Comparison of ENCODE assay signal across 10 cellular contexts in the genomic region with DNA sequence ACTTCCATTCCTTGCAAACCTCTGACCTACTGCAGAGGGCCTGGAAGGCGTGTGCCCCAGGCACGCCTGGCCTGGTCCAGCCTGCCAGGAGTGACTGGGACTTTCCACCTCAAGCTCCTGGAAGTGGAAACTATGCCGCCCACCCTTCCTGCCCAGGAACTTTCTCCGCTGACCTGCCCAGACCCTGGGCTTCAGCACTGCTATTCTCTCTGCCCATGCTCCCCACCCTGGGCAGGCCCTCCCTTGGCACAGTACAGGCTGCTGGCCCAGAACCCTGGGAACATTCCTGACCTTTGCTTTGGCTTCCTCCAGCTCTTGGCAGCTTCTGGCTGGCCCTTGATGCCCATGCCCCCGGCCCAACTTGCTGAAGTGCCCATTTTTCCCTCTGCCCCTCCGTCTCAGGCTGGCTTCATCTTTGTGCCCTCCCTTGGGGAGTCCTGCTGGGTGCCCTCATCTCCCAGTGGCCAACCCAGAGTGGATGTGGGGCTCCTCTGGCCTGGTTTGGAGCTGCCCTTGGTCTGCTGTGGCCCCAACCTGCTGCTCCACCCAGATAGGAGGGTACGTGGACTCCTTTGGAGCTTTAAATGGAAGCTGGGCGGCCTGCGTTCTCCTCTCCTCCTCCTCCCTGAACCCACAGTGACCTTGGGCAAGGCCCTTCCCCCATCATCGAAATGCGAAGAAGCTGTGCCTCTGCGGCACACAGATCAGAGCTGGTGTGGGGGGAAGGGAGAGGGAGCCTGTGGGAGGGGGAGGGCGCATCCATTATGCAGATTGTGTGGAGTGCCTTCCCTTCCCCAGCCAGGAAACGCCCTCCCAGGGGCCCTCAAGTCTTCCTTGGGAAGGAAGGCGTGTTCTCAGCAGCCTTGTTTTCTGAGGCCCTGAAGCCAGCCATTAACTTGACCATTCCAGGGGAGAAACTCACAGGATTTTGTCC. TPM values are rescaled to one million over a fixed set of nuclear protein-coding genes. Genes with fewer than 3 reads are reported as not detected.
A peak's percentile ranks its signal among the peaks of the same experiment; 100 is the strongest.
DNase-seq lines count a peak whose midpoint lies in the region; ATAC-seq and TF ChIP-seq lines count a peak whose summit lies in the region.
"Had no signal": no experiment of that assay in that cellular context is flagged by ENCODE, and none has a peak within 500 bp of the region (broad histone marks: within the 10 kb centered on the region; RNA-seq: fewer than 3 reads in every experiment).

No MANE protein-coding gene starts in this region.

- TF ChIP-seq POLR2A in body of pancreas (IDR thresholded peaks at IDR 0.05), result no peak

- ATAC-seq in body of pancreas, result peak; percentile 58
- no peak for ATAC-seq in GM18909 (IDR thresholded peaks at IDR 0.05; ENCODE audit: poor library complexity, unreplicated experiment)

- peak overlapping the region in 3 of 4 donors; percentile 34 to 65 (median 55) for H3K27ac ChIP-seq in body of pancreas
- H3K27ac ChIP-seq in iPS DF 6.9 (ENCODE audit: low read length), result peak overlapping the region; percentile 19
- H3K27ac ChIP-seq: BLaER1 treated with 17β-estradiol and CSF1 and Interleukin-3, amounts not matched to agents 10 nM and 100 nM; epithelial cell of prostate had no signal

- peaks cover 8% of the 10 kb centered on the region for H3K36me3 Mint-ChIP-seq in progenitor cell of endocrine pancreas (ENCODE audit: insufficient read depth)

- peaks cover 9% of the 10 kb centered on the region for H3K9me3 Mint-ChIP-seq in progenitor cell of endocrine pancreas (ENCODE audit: low read depth)

- DNase-seq in EH (ENCODE audit: low read depth) (peak; percentile 58), body of pancreas (peak in 1 of 4 donors; percentile 25), iPS DF 6.9 (ENCODE audit: low read depth, low spot score) (peak; percentile 87), progenitor cell of endocrine pancreas (ENCODE audit: low spot score, unreplicated experiment) (no peak), occipital lobe (lab: John Stamatoyannopoulos, UW) (no peak), NCI-H1105 treated with DMSO at 0.1 percent for 48 hours (lab: John Stamatoyannopoulos, UW) (no peak), CD1c-positive myeloid dendritic cell (ENCODE audit: extremely low spot score) (no peak)

- H3K27me3 Mint-ChIP-seq in progenitor cell of endocrine pancreas, result no peaks in the 10 kb centered on the region

- H3K4me3 Mint-ChIP-seq in progenitor cell of endocrine pancreas (ENCODE audit: low read depth), result peak overlapping the region; percentile 29

- 70 to 75% methylated on average over 11 to 15 of the region's 15 CpGs for WGBS in body of pancreas, 2 donors
- no CpG with 5 or more reads among the region's 15 CpGs for WGBS in iPS DF 6.9 (ENCODE audit: insufficient coverage, insufficient read length)

- H3K27ac Mint-ChIP-seq in progenitor cell of endocrine pancreas, result peak overlapping the region; percentile 88

- H3K4me3 ChIP-seq in body of pancreas, result no peak overlapping the region
- H3K4me3 ChIP-seq in iPS DF 6.9 (ENCODE audit: low read length), result no peak overlapping the region
- H3K4me3 ChIP-seq: BLaER1 treated with 17β-estradiol and CSF1 and Interleukin-3, amounts not matched to agents 10 nM and 100 nM had no signal

- intact Hi-C loops in body of pancreas (cut with DNase I), result no loop called here

- H3K36me3 ChIP-seq in body of pancreas (replicated peaks in 1 of 2; ENCODE audit: insufficient read depth in 1 of 2, low read depth in 2 of 2) (no peaks in the 10 kb centered on the region), iPS DF 6.9 (ENCODE audit: control insufficient read depth, insufficient read depth, low read length) (no peaks in the 10 kb centered on the region)
- H3K36me3 ChIP-seq: BLaER1 treated with 17β-estradiol and CSF1 and Interleukin-3, amounts not matched to agents 10 nM and 100 nM had no signal

- H3K27me3 ChIP-seq in body of pancreas (no peaks in the 10 kb centered on the region), iPS DF 6.9 (ENCODE audit: control insufficient read depth, insufficient read depth, low read length) (no peaks in the 10 kb centered on the region)
- H3K27me3 ChIP-seq: BLaER1 treated with 17β-estradiol and CSF1 and Interleukin-3, amounts not matched to agents 10 nM and 100 nM had no signal

- H3K9me3 ChIP-seq in body of pancreas, result no peaks in the 10 kb centered on the region
- no peaks in the 10 kb centered on the region; the same call in 1 of the 2 replicates for H3K9me3 ChIP-seq in iPS DF 6.9 (ENCODE audit: control insufficient read depth, insufficient read depth, low read length)

- H3K4me1 ChIP-seq in body of pancreas, result peaks cover 9% of the 10 kb centered on the region
- peaks cover 34% of the 10 kb centered on the region for H3K4me1 ChIP-seq in iPS DF 6.9 (ENCODE audit: control insufficient read depth, insufficient read depth, low read length)

- TF ChIP-seq CTCF in body of pancreas (IDR thresholded peaks at IDR 0.05) (no peak), progenitor cell of endocrine pancreas (IDR thresholded peaks at IDR 0.05; ENCODE audit: unreplicated experiment) (no peak)

- peaks cover 25% of the 10 kb centered on the region for H3K4me1 Mint-ChIP-seq in progenitor cell of endocrine pancreas (ENCODE audit: low read depth)

RNA-seq across cellular contexts. Expression of gene MMRN2, which starts 3.4 kb away (rescaled TPM):
- 10 to 100 TPM; 16.8 to 17.4 TPM for total RNA-seq in body of pancreas
- total RNA-seq in progenitor cell of endocrine pancreas, result 1.5 and 1.6 TPM in 2 replicates
- total RNA-seq in occipital lobe, result 4.8 TPM

RNA-seq across cellular contexts. Expression of gene SNCG, which starts 4.4 kb away (rescaled TPM):
- 1 to 10 TPM; 2.6 to 3.0 TPM for total RNA-seq in body of pancreas
- total RNA-seq in progenitor cell of endocrine pancreas, result 14.6 and 17.5 TPM in 2 replicates
- total RNA-seq in occipital lobe, result 2.7 TPM

RNA-seq across cellular contexts. Expression of gene ADIRF, which starts 14.3 kb away (rescaled TPM):
- total RNA-seq in body of pancreas, result 100 to 1,000 TPM; 113 to 115 TPM
- not detected in 2 replicates for total RNA-seq in progenitor cell of endocrine pancreas
- total RNA-seq in occipital lobe, result not detected

Comparison
In these comparisons a context has a peak if more than half of its experiments do, and no peak if none do; other contexts are left out.
1. DNase-seq: peak in EH (single experiment) and iPS DF 6.9 (single experiment); none in progenitor cell of endocrine pancreas (single experiment), occipital lobe (single experiment), NCI-H1105 treated with DMSO at 0.1 percent for 48 hours (single experiment) and CD1c-positive myeloid dendritic cell (single experiment).
2. RNA of gene ADIRF, which starts 14.3 kb away (total RNA-seq): 113 to 115 TPM in body of pancreas; not detected in progenitor cell of endocrine pancreas and not detected in occipital lobe (single experiment); every median in the first group is over 100 times any median in the second.